ENCODE assay signal across 8 cellular contexts in genomic region chr7:142626420-142627035, GRCh38.
DNase-seq lines count a peak whose midpoint lies in the region; ATAC-seq and TF ChIP-seq lines count a peak whose summit lies in the region.

No MANE protein-coding gene starts in this region.

- H3K4me1 ChIP-seq in neutrophil (ENCODE audit: control insufficient read depth in 1 of 2, insufficient read depth in 1 of 2, low read depth in 1 of 2, low read length in 1 of 2): no peaks in the 10 kb centered on the region
- H3K4me1 ChIP-seq in upper lobe of left lung: no peaks in the 10 kb centered on the region

- no peaks in the 10 kb centered on the region for H3K9me3 ChIP-seq in neutrophil
- no peaks in the 10 kb centered on the region for H3K9me3 ChIP-seq in upper lobe of left lung

- no peak for TF ChIP-seq EP300 in upper lobe of left lung (IDR thresholded peaks at IDR 0.05)

- H3K27me3 ChIP-seq in neutrophil (no peaks in the 10 kb centered on the region), upper lobe of left lung (no peaks in the 10 kb centered on the region)

- TF ChIP-seq POLR2A in erythroblast (IDR thresholded peaks at IDR 0.05; ENCODE audit: low read length) (no peak), upper lobe of left lung (IDR thresholded peaks at IDR 0.05) (no peak)

- TF ChIP-seq CTCF in neutrophil (IDR thresholded peaks at IDR 0.05): peak; percentile 36
- TF ChIP-seq CTCF in upper lobe of left lung (IDR thresholded peaks at IDR 0.05): peak; percentile 39 to 59 (median 45)

- DNase-seq in NCI-H2196 (lab: John Stamatoyannopoulos, UW; ENCODE audit: unreplicated experiment) (peak; percentile 15), NCI-H2196 treated with DMSO at 0.1 percent for 48 hours (lab: John Stamatoyannopoulos, UW; ENCODE audit: unreplicated experiment) (no peak), HCEC 1CT (peak; percentile 20), NCI-H187 treated with DMSO at 0.1 percent for 48 hours (lab: John Stamatoyannopoulos, UW) (peak; percentile 16), erythroblast (lab: John Stamatoyannopoulos, UW) (peak; percentile 42 to 73), upper lobe of left lung (peak in 1 of 2 donors; percentile 27)
- DNase-seq in activated CD8-positive, alpha-beta memory T cell treated with anti-CD3 and anti-CD28 coated beads for 1 hour (ENCODE audit: extremely low read depth in 1 of 2, low read depth in 1 of 2): peak; percentile 33 to 36

- WGBS in upper lobe of left lung, 2 donors: 49 to 52% methylated on average over 12 of the region's 12 CpGs

- H3K27ac ChIP-seq in neutrophil (no peak overlapping the region), upper lobe of left lung (no peak overlapping the region)

- H3K36me3 ChIP-seq in neutrophil (no peaks in the 10 kb centered on the region), upper lobe of left lung (no peaks in the 10 kb centered on the region)

- peak; percentile 71 to 75 for ATAC-seq in upper lobe of left lung (ENCODE audit: low FRiP score in 2 of 2)

- no peak overlapping the region for H3K4me3 ChIP-seq in neutrophil (ENCODE audit: low read depth in 1 of 2, low read length in 1 of 2)
- no peak overlapping the region for H3K4me3 ChIP-seq in upper lobe of left lung
